ENCODE assay signal across 1 cellular context in the genomic region with DNA sequence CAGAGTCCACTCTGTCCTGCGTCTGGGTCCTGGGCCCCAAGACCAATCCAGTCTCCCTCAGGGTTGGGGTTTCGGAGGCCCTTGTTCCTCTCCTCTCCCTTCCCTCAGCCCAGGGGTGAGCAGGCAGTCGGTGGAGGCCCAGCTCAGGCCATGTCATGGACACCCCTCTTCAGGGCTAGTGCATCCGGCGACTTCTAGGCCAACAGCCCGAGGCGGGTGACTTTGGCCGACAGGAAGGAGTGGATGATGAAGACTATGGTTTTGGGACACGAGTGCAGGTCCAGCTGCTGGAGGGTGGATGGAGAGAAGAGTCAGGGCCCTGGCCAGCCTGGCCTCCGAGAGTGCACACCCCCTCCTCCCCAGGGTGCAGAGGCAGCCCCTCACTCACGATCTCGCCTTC.
TF ChIP-seq lines count a peak whose summit lies in the region.

No MANE protein-coding gene starts in this region.

TF ChIP-seq in GM23338, 12 proteins besides CTCF, POLR2A, EP300 and RAD21:
- TF ChIP-seq, protein P1, sequence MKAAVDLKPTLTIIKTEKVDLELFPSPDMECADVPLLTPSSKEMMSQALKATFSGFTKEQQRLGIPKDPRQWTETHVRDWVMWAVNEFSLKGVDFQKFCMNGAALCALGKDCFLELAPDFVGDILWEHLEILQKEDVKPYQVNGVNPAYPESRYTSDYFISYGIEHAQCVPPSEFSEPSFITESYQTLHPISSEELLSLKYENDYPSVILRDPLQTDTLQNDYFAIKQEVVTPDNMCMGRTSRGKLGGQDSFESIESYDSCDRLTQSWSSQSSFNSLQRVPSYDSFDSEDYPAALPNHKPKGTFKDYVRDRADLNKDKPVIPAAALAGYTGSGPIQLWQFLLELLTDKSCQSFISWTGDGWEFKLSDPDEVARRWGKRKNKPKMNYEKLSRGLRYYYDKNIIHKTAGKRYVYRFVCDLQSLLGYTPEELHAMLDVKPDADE (IDR thresholded peaks at IDR 0.05) = no peak
- TF ChIP-seq ZNF114 (CRISPR knock-in tag; IDR thresholded peaks at IDR 0.05) (no peak), NANOG (IDR thresholded peaks at IDR 0.05; ENCODE audit: borderline replicate concordance) (no peak), EZH2phosphoT487 (IDR thresholded peaks at IDR 0.05; ENCODE audit: unreplicated experiment) (no peak), EZH2 (IDR thresholded peaks at IDR 0.05; ENCODE audit: low read depth, unreplicated experiment) (no peak), POLR2AphosphoS5 (IDR thresholded peaks at IDR 0.05; ENCODE audit: low read depth) (no peak), ZNF331 (CRISPR knock-in tag; IDR thresholded peaks at IDR 0.05; ENCODE audit: low read depth) (no peak), JUNB (IDR thresholded peaks at IDR 0.05; ENCODE audit: unreplicated experiment) (no peak)
- TF ChIP-seq, protein P2, sequence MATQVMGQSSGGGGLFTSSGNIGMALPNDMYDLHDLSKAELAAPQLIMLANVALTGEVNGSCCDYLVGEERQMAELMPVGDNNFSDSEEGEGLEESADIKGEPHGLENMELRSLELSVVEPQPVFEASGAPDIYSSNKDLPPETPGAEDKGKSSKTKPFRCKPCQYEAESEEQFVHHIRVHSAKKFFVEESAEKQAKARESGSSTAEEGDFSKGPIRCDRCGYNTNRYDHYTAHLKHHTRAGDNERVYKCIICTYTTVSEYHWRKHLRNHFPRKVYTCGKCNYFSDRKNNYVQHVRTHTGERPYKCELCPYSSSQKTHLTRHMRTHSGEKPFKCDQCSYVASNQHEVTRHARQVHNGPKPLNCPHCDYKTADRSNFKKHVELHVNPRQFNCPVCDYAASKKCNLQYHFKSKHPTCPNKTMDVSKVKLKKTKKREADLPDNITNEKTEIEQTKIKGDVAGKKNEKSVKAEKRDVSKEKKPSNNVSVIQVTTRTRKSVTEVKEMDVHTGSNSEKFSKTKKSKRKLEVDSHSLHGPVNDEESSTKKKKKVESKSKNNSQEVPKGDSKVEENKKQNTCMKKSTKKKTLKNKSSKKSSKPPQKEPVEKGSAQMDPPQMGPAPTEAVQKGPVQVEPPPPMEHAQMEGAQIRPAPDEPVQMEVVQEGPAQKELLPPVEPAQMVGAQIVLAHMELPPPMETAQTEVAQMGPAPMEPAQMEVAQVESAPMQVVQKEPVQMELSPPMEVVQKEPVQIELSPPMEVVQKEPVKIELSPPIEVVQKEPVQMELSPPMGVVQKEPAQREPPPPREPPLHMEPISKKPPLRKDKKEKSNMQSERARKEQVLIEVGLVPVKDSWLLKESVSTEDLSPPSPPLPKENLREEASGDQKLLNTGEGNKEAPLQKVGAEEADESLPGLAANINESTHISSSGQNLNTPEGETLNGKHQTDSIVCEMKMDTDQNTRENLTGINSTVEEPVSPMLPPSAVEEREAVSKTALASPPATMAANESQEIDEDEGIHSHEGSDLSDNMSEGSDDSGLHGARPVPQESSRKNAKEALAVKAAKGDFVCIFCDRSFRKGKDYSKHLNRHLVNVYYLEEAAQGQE (IDR thresholded peaks at IDR 0.05; ENCODE audit: unreplicated experiment) = no peak
- TF ChIP-seq, protein P3, sequence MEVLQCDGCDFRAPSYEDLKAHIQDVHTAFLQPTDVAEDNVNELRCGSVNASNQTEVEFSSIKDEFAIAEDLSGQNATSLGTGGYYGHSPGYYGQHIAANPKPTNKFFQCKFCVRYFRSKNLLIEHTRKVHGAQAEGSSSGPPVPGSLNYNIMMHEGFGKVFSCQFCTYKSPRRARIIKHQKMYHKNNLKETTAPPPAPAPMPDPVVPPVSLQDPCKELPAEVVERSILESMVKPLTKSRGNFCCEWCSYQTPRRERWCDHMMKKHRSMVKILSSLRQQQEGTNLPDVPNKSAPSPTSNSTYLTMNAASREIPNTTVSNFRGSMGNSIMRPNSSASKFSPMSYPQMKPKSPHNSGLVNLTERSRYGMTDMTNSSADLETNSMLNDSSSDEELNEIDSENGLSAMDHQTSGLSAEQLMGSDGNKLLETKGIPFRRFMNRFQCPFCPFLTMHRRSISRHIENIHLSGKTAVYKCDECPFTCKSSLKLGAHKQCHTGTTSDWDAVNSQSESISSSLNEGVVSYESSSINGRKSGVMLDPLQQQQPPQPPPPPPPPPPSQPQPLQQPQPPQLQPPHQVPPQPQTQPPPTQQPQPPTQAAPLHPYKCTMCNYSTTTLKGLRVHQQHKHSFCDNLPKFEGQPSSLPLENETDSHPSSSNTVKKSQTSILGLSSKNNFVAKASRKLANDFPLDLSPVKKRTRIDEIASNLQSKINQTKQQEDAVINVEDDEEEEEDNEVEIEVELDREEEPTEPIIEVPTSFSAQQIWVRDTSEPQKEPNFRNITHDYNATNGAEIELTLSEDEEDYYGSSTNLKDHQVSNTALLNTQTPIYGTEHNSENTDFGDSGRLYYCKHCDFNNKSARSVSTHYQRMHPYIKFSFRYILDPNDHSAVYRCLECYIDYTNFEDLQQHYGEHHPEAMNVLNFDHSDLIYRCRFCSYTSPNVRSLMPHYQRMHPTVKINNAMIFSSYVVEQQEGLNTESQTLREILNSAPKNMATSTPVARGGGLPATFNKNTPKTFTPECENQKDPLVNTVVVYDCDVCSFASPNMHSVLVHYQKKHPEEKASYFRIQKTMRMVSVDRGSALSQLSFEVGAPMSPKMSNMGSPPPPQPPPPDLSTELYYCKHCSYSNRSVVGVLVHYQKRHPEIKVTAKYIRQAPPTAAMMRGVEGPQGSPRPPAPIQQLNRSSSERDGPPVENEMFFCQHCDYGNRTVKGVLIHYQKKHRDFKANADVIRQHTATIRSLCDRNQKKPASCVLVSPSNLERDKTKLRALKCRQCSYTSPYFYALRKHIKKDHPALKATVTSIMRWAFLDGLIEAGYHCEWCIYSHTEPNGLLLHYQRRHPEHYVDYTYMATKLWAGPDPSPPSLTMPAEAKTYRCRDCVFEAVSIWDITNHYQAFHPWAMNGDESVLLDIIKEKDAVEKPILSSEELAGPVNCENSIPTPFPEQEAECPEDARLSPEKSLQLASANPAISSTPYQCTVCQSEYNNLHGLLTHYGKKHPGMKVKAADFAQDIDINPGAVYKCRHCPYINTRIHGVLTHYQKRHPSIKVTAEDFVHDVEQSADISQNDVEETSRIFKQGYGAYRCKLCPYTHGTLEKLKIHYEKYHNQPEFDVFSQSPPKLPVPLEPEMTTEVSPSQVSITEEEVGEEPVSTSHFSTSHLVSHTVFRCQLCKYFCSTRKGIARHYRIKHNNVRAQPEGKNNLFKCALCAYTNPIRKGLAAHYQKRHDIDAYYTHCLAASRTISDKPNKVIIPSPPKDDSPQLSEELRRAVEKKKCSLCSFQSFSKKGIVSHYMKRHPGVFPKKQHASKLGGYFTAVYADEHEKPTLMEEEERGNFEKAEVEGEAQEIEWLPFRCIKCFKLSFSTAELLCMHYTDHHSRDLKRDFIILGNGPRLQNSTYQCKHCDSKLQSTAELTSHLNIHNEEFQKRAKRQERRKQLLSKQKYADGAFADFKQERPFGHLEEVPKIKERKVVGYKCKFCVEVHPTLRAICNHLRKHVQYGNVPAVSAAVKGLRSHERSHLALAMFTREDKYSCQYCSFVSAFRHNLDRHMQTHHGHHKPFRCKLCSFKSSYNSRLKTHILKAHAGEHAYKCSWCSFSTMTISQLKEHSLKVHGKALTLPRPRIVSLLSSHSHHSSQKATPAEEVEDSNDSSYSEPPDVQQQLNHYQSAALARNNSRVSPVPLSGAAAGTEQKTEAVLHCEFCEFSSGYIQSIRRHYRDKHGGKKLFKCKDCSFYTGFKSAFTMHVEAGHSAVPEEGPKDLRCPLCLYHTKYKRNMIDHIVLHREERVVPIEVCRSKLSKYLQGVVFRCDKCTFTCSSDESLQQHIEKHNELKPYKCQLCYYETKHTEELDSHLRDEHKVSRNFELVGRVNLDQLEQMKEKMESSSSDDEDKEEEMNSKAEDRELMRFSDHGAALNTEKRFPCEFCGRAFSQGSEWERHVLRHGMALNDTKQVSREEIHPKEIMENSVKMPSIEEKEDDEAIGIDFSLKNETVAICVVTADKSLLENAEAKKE (CRISPR knock-in tag; IDR thresholded peaks at IDR 0.05) = no peak
